In genomic region chr1:161019767-161020572, GRCh38 we compare ENCODE assay signal across 8 cellular contexts. TPM values are rescaled to one million over a fixed set of nuclear protein-coding genes. Genes with fewer than 3 reads are reported as not detected.
A peak's percentile ranks its signal among the peaks of the same experiment; 100 is the strongest.
DNase-seq lines count a peak whose midpoint lies in the region; ATAC-seq and TF ChIP-seq lines count a peak whose summit lies in the region.

No MANE protein-coding gene starts in this region.

- H3K9me3 Mint-ChIP-seq in endodermal cell = no peaks in the 10 kb centered on the region
- no peaks in the 10 kb centered on the region for H3K9me3 Mint-ChIP-seq in naive thymus-derived CD8-positive, alpha-beta T cell

- DNase-seq in OCI-LY7 (ENCODE audit: low spot score) (no peak), endodermal cell (peak; percentile 67), epidermal melanocyte (ENCODE audit: insufficient read length, low spot score) (no peak), retina (no peak)
- no peak for DNase-seq in naive thymus-derived CD8-positive, alpha-beta T cell
- DNase-seq in stimulated activated CD4-positive, alpha-beta T cell treated with anti-CD3 and anti-CD28 coated beads, Interleukin-2, amount 100 ng/mL, for 24 hours = no peak

- no peaks in the 10 kb centered on the region for H3K9me3 ChIP-seq in OCI-LY7 (ENCODE audit: low read length)
- H3K9me3 ChIP-seq in endodermal cell (ENCODE audit: control insufficient read depth, low read length) = no peaks in the 10 kb centered on the region

- peak overlapping the region; percentile 74 for H3K4me3 ChIP-seq in OCI-LY7 (ENCODE audit: low read depth, low read length, poor library complexity, severe bottlenecking)
- H3K4me3 ChIP-seq in endodermal cell (ENCODE audit: low read length) = peak overlapping the region; percentile 98

- CTCF ChIA-PET in OCI-LY7 (lab: Charles Lee; ENCODE audit: unreplicated experiment) = interaction anchor here (0.6 to 1.4 kb wide), 3 partner anchors 22 to 1944 kb away, joined by 3 to 6 read pairs (median 4); partner anchors contain the start of genes AIM2 and USF1

- TF ChIP-seq CTCF in 22Rv1 (IDR thresholded peaks at IDR 0.05) = no peak
- no peak for TF ChIP-seq CTCF in OCI-LY7 (conservative IDR thresholded peaks at IDR 0.05; ENCODE audit: low read length)
- TF ChIP-seq CTCF in endodermal cell (conservative IDR thresholded peaks at IDR 0.05) = no peak

- intact Hi-C loops in OCI-LY7 (cut with micrococcal nuclease; ENCODE audit: unreplicated experiment) = no loop called here

- H3K4me1 Mint-ChIP-seq in endodermal cell = peaks cover 40% of the 10 kb centered on the region
- peaks cover 24 to 51% (median 43%) of the 10 kb centered on the region in 4 donors for H3K4me1 Mint-ChIP-seq in naive thymus-derived CD8-positive, alpha-beta T cell

- H3K4me2 ChIP-seq in OCI-LY7 (ENCODE audit: low read length) = peak overlapping the region; percentile 98

- H3K36me3 Mint-ChIP-seq in endodermal cell (ENCODE audit: low read depth) = peaks cover 11% of the 10 kb centered on the region
- H3K36me3 Mint-ChIP-seq in naive thymus-derived CD8-positive, alpha-beta T cell = no peaks in the 10 kb centered on the region

- no peaks in the 10 kb centered on the region for H4K20me1 ChIP-seq in OCI-LY7 (ENCODE audit: insufficient read depth, low read length)

- peaks cover 24% of the 10 kb centered on the region for H3K4me1 ChIP-seq in OCI-LY7 (ENCODE audit: insufficient read depth, low read length, poor library complexity, severe bottlenecking)
- peaks cover 7% of the 10 kb centered on the region for H3K4me1 ChIP-seq in endodermal cell (ENCODE audit: control insufficient read depth, insufficient read depth, low read length)

- H3K27me3 ChIP-seq in endodermal cell (ENCODE audit: control insufficient read depth, insufficient read depth, low read length, poor library complexity, severe bottlenecking) = no peaks in the 10 kb centered on the region

- H3K9ac ChIP-seq in endodermal cell (ENCODE audit: extremely low read depth, low read length, poor library complexity, severe bottlenecking) = peak overlapping the region; percentile 96

- no peaks in the 10 kb centered on the region for H3K36me3 ChIP-seq in OCI-LY7 (ENCODE audit: insufficient read depth, low read length)
- H3K36me3 ChIP-seq in endodermal cell (ENCODE audit: control insufficient read depth, insufficient read depth, low read length) = no peaks in the 10 kb centered on the region

- 0 to 5% methylated on average over 3 to 11 of the region's 11 CpGs for WGBS in endodermal cell (ENCODE audit: insufficient coverage in 1 of 2, insufficient read length in 1 of 2), 2 experiments

- H3K27ac Mint-ChIP-seq in endodermal cell = peak overlapping the region; percentile 100
- peak overlapping the region; percentile 15 to 98 (median 94) for H3K27ac Mint-ChIP-seq in naive thymus-derived CD8-positive, alpha-beta T cell

- no peaks in the 10 kb centered on the region for H3K9me2 ChIP-seq in OCI-LY7 (ENCODE audit: insufficient read depth, low read length)

- no peaks in the 10 kb centered on the region for H3K27me3 Mint-ChIP-seq in endodermal cell (ENCODE audit: insufficient read depth)
- peaks cover 0 to 2% (median 0%) of the 10 kb centered on the region in 5 donors for H3K27me3 Mint-ChIP-seq in naive thymus-derived CD8-positive, alpha-beta T cell

- ATAC-seq in GM18511 (IDR thresholded peaks at IDR 0.05; ENCODE audit: unreplicated experiment) = peak; percentile 8
- no peak for ATAC-seq in naive thymus-derived CD8-positive, alpha-beta T cell

- POLR2A ChIA-PET in OCI-LY7 (lab: Charles Lee) = interaction anchor here (1.0 to 1.4 kb wide), 3 partner anchors 8 to 49 kb away, joined by 3 to 6 read pairs (median 4); no protein-coding TSS in a partner anchor
- POLR2A ChIA-PET in naive thymus-derived CD8-positive, alpha-beta T cell (lab: Charles Lee) = interaction anchor here (0.8 to 5.4 kb wide), 10 partner anchors 8 to 223 kb away, joined by 3 to 65 read pairs (median 8); partner anchors contain the start of genes ARHGAP30, DEDD, KLHDC9 and TSTD1

- TSS peak; percentile 39 for BruUV-seq in OCI-LY7 (replicated peaks; lab: Mats Ljungman, UMichigan)

- H3K27ac ChIP-seq in 22Rv1 (peak overlapping the region; percentile 90), OCI-LY7 (ENCODE audit: low read depth, low read length, poor library complexity, severe bottlenecking) (no peak overlapping the region), endodermal cell (ENCODE audit: low read depth, low read length) (peak overlapping the region; percentile 63)

- H2AFZ ChIP-seq in OCI-LY7 (ENCODE audit: low read length) = no peak overlapping the region

- H3K4me3 Mint-ChIP-seq in endodermal cell = peak overlapping the region; percentile 99
- H3K4me3 Mint-ChIP-seq in naive thymus-derived CD8-positive, alpha-beta T cell = peak overlapping the region; percentile 85 to 97 (median 90)

- no peaks in the 10 kb centered on the region for H3K79me2 ChIP-seq in OCI-LY7 (ENCODE audit: insufficient read depth, low read depth, low read length)

RNA-seq across cellular contexts. Expression of gene F11R, which starts 1.0 kb away (rescaled TPM):
- total RNA-seq in OCI-LY7 (2014; rRNA removed; shearing (Covaris generic)) = 11.7 and 13.5 TPM in 2 replicates
- total RNA-seq in OCI-LY7 (2022) (16.0 and 25.0 TPM in 2 replicates), endodermal cell (100 to 1,000 TPM; 190 to 226 TPM)
- polyA plus RNA-seq in endodermal cell (2013, experiment 1 of 2) = 59.3 TPM
- 61.6 TPM for polyA plus RNA-seq in endodermal cell (2013, experiment 2 of 2)
- total RNA-seq in naive thymus-derived CD8-positive, alpha-beta T cell = 10 to 100 TPM; 16.3 to 16.4 TPM
- polyA plus RNA-seq in naive thymus-derived CD8-positive, alpha-beta T cell = 1 to 10 TPM; 6.7 to 9.0 (median 8.1) TPM

RNA-seq across cellular contexts. Expression of gene TSTD1, which starts 18.8 kb away (rescaled TPM):
- total RNA-seq in OCI-LY7 (2014; rRNA removed; shearing (Covaris generic)) = 164 and 206 TPM in 2 replicates
- total RNA-seq in OCI-LY7 (2022) = 73.4 and 89.2 TPM in 2 replicates
- total RNA-seq in endodermal cell = 10 to 100 TPM; 59.1 to 76.4 TPM
- 45.6 TPM for polyA plus RNA-seq in endodermal cell (2013, experiment 1 of 2)
- polyA plus RNA-seq in endodermal cell (2013, experiment 2 of 2) = 41.6 TPM
- 100 to 1,000 TPM; 100 to 108 TPM for total RNA-seq in naive thymus-derived CD8-positive, alpha-beta T cell
- 100 to 1,000 TPM; 342 to 508 (median 412) TPM for polyA plus RNA-seq in naive thymus-derived CD8-positive, alpha-beta T cell

RNA-seq across cellular contexts. Expression of gene USF1, which starts 25.8 kb away (rescaled TPM):
- total RNA-seq in OCI-LY7 (2014; rRNA removed; shearing (Covaris generic)) = 83.1 and 97.5 TPM in 2 replicates
- total RNA-seq in OCI-LY7 (2022) (57.6 and 60.9 TPM in 2 replicates), endodermal cell (10 to 100 TPM; 55.5 to 57.3 TPM)
- polyA plus RNA-seq in endodermal cell (2013, experiment 1 of 2) = 69.5 TPM
- polyA plus RNA-seq in endodermal cell (2013, experiment 2 of 2) = 60.9 TPM
- total RNA-seq in naive thymus-derived CD8-positive, alpha-beta T cell = 100 to 1,000 TPM; 107 to 118 TPM
- 10 to 100 TPM in 1 of 3 donors, 1 to 10 TPM in 2; 4.3 to 11.1 (median 7.4) TPM for polyA plus RNA-seq in naive thymus-derived CD8-positive, alpha-beta T cell

RNA-seq across cellular contexts. Expression of gene ARHGAP30, which starts 49.7 kb away (rescaled TPM):
- 56.2 and 62.9 TPM in 2 replicates for total RNA-seq in OCI-LY7 (2014; rRNA removed; shearing (Covaris generic))
- total RNA-seq in OCI-LY7 (2022) (86.7 and 101 TPM in 2 replicates), endodermal cell (under 1 TPM; 0.07 to 0.13 TPM)
- polyA plus RNA-seq in endodermal cell (2013, experiment 1 of 2) = not detected
- not detected for polyA plus RNA-seq in endodermal cell (2013, experiment 2 of 2)
- total RNA-seq in naive thymus-derived CD8-positive, alpha-beta T cell = 100 to 1,000 TPM; 220 to 233 TPM
- 100 to 1,000 TPM; 110 to 207 (median 136) TPM for polyA plus RNA-seq in naive thymus-derived CD8-positive, alpha-beta T cell

Comparison
In these comparisons a context has a peak if more than half of its experiments do, and no peak if none do; other contexts are left out.
1. RNA of gene F11R, which starts 1.0 kb away (total RNA-seq): 190 to 226 TPM in endodermal cell; 11.7 to 25.0 TPM in OCI-LY7 and 16.3 to 16.4 TPM in naive thymus-derived CD8-positive, alpha-beta T cell; every median in the first group is over 4 times any median in the second.